1 cellular context compared by ENCODE assay signal in the genomic region with DNA sequence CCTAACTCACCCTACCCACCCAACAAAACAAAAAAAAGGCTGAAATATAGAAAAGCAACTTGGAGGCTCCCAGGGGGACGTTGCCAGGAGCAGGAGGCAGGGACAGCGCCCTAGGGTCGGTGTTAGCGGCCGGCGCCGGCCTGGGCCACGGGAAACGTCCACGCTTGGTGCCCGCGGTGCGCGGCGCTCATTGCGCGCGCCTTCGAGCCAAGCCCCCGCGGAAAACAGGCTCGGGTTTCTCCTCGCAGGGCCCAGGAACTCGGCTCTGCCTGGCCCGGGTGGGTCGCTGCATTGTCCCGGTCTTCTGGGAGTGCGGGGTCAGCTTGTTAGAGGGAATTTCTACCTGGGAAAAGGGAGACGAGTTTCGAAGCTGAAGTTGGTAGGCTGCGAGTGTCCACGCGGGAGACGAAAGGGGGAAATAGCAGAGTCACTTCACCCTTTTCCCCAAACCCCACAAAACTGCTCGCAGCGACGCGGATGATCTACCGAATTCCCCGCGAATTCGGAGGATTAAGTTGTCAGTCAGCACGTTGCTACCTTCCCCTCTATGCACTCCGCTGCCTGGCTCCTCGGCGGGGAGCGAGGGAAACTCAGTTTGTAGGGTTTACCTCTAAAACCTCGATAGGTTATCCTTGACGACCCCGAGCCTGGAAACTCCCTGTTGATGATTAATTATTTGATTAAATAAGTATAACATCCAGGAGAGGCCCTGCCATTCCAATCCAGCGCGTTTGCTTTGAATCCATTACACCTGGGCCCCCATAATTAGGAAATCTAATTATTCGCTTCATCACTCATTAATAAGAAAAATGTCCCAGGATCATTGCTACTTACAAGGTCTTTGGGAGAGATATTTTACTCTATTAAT.
A peak's percentile ranks its signal among the peaks of the same experiment; 100 is the strongest.
TF ChIP-seq lines count a peak whose summit lies in the region.

No MANE protein-coding gene starts in this region.

TF ChIP-seq in HepG2, 621 proteins besides CTCF, POLR2A, EP300 and RAD21:
- no peak for TF ChIP-seq ZBTB8A (CRISPR knock-in tag; IDR thresholded peaks at IDR 0.05; ENCODE audit: borderline replicate concordance, low read depth)
- no peak for TF ChIP-seq ZNF775 (CRISPR knock-in tag; IDR thresholded peaks at IDR 0.05; ENCODE audit: borderline replicate concordance)
- TF ChIP-seq EZH2 (conservative IDR thresholded peaks at IDR 0.05; ENCODE audit: low read depth, low read length), result peak; percentile 91; the same call in 1 of the 2 replicates
- no peak for TF ChIP-seq HDAC6 (IDR thresholded peaks at IDR 0.05; ENCODE audit: low read depth, low read length)
